ENCODE assay signal across 30 cellular contexts in genomic region chr17:70804161-70804560, GRCh38.
DNase-seq lines count a peak whose midpoint lies in the region; ATAC-seq and TF ChIP-seq lines count a peak whose summit lies in the region.
"Had no signal": no experiment of that assay in that cellular context is flagged by ENCODE, and none has a peak within 500 bp of the region (broad histone marks: within the 10 kb centered on the region; RNA-seq: fewer than 3 reads in every experiment).

No MANE protein-coding gene starts in this region.

- no peak overlapping the region for H2BK5ac ChIP-seq in mesenchymal stem cell (ENCODE audit: low read depth, low read length, poor library complexity, severe bottlenecking)

- H3K4me2 ChIP-seq in mesenchymal stem cell (ENCODE audit: low read length, poor library complexity, severe bottlenecking) = no peak overlapping the region

- no peak for ATAC-seq in GM18909 (IDR thresholded peaks at IDR 0.05; ENCODE audit: poor library complexity, unreplicated experiment)
- ATAC-seq: activated CD4-positive, CD25-positive, alpha-beta regulatory T cell treated with anti-CD3 and anti-CD28 coated beads, Interleukin-2, amount 50 U/mL, for 24 hours; HCT116; left cardiac atrium had no signal

- no peaks in the 10 kb centered on the region for H3K36me3 Mint-ChIP-seq in Calu3 (ENCODE audit: insufficient read depth, unreplicated experiment)
- H3K36me3 Mint-ChIP-seq: activated naive CD4-positive, alpha-beta T cell treated with anti-CD3 and anti-CD28 coated beads, Interleukin-2, amount 50 U/mL, for 24 hours; CD8-positive, alpha-beta memory T cell had no signal

- DNase-seq in AG08395 (ENCODE audit: low spot score) = peak; percentile 55
- peak; percentile 40 for DNase-seq in HCEC 1CT
- DNase-seq in epithelial cell of esophagus (ENCODE audit: low read depth) = peak; percentile 15
- DNase-seq in mesenchymal stem cell = peak; percentile 55
- DNase-seq in ureter (ENCODE audit: low spot score) = no peak
- no peak for DNase-seq in Calu3
- no peak for DNase-seq in NCI-H510A (lab: John Stamatoyannopoulos, UW)
- DNase-seq: activated CD4-positive, alpha-beta T cell treated with anti-CD3 and anti-CD28 coated beads, Interleukin-2, amount 50 U/mL, for 48 hours; activated CD8-positive, alpha-beta memory T cell treated with anti-CD3 and anti-CD28 coated beads, Interleukin-2, amount 50 U/mL, for 48 hours; BE2C; CD8-positive, alpha-beta memory T cell; central memory CD4-positive, alpha-beta T cell; DMS153; heart right ventricle; KG1; left cardiac atrium; NCI-H146; NCI-H446; OCI-M1; stimulated activated CD4-positive, alpha-beta T cell treated with anti-CD3 and anti-CD28 coated beads, Interleukin-15, amount 100 ng/mL, for 24 hours; stimulated activated naive CD4-positive, alpha-beta T cell; testis had no signal

- H4K8ac ChIP-seq in mesenchymal stem cell (ENCODE audit: low read length) = no peak overlapping the region

- no peak overlapping the region for H3K14ac ChIP-seq in mesenchymal stem cell (ENCODE audit: low read length in 2 of 2)

- no peak overlapping the region for H4K91ac ChIP-seq in mesenchymal stem cell (ENCODE audit: low read length)

- no TSS peak for BruUV-seq in Calu3 (replicated peaks; lab: Mats Ljungman, UMichigan)

- no peaks in the 10 kb centered on the region for H3K36me3 ChIP-seq in mesenchymal stem cell (ENCODE audit: control insufficient read depth in 1 of 2, insufficient read depth in 2 of 2, low read depth in 1 of 2, low read length in 2 of 2)
- H3K36me3 ChIP-seq: BE2C, heart right ventricle, neutrophil, vagina had no signal

- no peaks in the 10 kb centered on the region for H3K79me1 ChIP-seq in mesenchymal stem cell (replicated peaks; ENCODE audit: low read length, poor library complexity, severe bottlenecking)

- H3K9me3 Mint-ChIP-seq in Calu3 (ENCODE audit: low read depth, unreplicated experiment) = peaks cover 5% of the 10 kb centered on the region
- H3K9me3 Mint-ChIP-seq: activated naive CD4-positive, alpha-beta T cell treated with anti-CD3 and anti-CD28 coated beads, Interleukin-2, amount 50 U/mL, for 24 hours had no signal

- no peak overlapping the region for H3K27ac ChIP-seq in mesenchymal stem cell (ENCODE audit: low read length, poor library complexity, severe bottlenecking)
- H3K27ac ChIP-seq: heart right ventricle, neutrophil, SK-N-MC, testis, vagina had no signal

- intact Hi-C loops in Calu3 (cut with micrococcal nuclease; ENCODE audit: unreplicated experiment) = no loop called here

- no peaks in the 10 kb centered on the region for H3K27me3 Mint-ChIP-seq in Calu3 (ENCODE audit: unreplicated experiment)
- H3K27me3 Mint-ChIP-seq: activated naive CD4-positive, alpha-beta T cell treated with anti-CD3 and anti-CD28 coated beads, Interleukin-2, amount 50 U/mL, for 24 hours; CD8-positive, alpha-beta memory T cell; progenitor cell of endocrine pancreas had no signal

- no peaks in the 10 kb centered on the region for H3K4me1 ChIP-seq in mesenchymal stem cell (ENCODE audit: control insufficient read depth, insufficient read depth, low read depth, low read length)
- H3K4me1 ChIP-seq: BE2C, heart right ventricle, testis, vagina had no signal

- H3K4me3 ChIP-seq in epithelial cell of esophagus (ENCODE audit: low read length) (no peak overlapping the region), mesenchymal stem cell (ENCODE audit: insufficient read depth in 1 of 2, low read depth in 1 of 2, low read length in 2 of 2) (no peak overlapping the region)
- H3K4me3 ChIP-seq: heart right ventricle, SK-N-MC, testis, vagina had no signal

- no peak overlapping the region for H2BK120ac ChIP-seq in mesenchymal stem cell (ENCODE audit: low read depth, low read length)

- H3K4me3 Mint-ChIP-seq in Calu3 (ENCODE audit: low read depth, unreplicated experiment) = no peak overlapping the region
- H3K4me3 Mint-ChIP-seq: activated naive CD4-positive, alpha-beta T cell treated with anti-CD3 and anti-CD28 coated beads, Interleukin-2, amount 50 U/mL, for 24 hours; CD8-positive, alpha-beta memory T cell had no signal

- H3K23ac ChIP-seq in mesenchymal stem cell (ENCODE audit: low read length in 2 of 2) = no peak overlapping the region

- H3K27ac Mint-ChIP-seq in Calu3 (ENCODE audit: unreplicated experiment) = no peak overlapping the region
- H3K27ac Mint-ChIP-seq: activated naive CD4-positive, alpha-beta T cell treated with anti-CD3 and anti-CD28 coated beads, Interleukin-2, amount 50 U/mL, for 24 hours; CD8-positive, alpha-beta memory T cell; progenitor cell of endocrine pancreas had no signal

- no peak overlapping the region for H2AFZ ChIP-seq in mesenchymal stem cell (ENCODE audit: low read depth, low read length)

- no peak overlapping the region for H2BK12ac ChIP-seq in mesenchymal stem cell (ENCODE audit: low read length in 2 of 2)

- H3K4me1 Mint-ChIP-seq in Calu3 (ENCODE audit: low read depth, unreplicated experiment) = no peaks in the 10 kb centered on the region
- H3K4me1 Mint-ChIP-seq: activated naive CD4-positive, alpha-beta T cell treated with anti-CD3 and anti-CD28 coated beads, Interleukin-2, amount 50 U/mL, for 24 hours; CD8-positive, alpha-beta memory T cell had no signal

- no peak overlapping the region for H3K18ac ChIP-seq in mesenchymal stem cell (ENCODE audit: low read depth in 1 of 2, low read length in 2 of 2)

- H2BK15ac ChIP-seq in mesenchymal stem cell (ENCODE audit: low read depth, poor library complexity, severe bottlenecking) = no peak overlapping the region

- H2AK5ac ChIP-seq in mesenchymal stem cell (ENCODE audit: low read length, severe bottlenecking) = no peak overlapping the region

- H3K9ac ChIP-seq in mesenchymal stem cell (ENCODE audit: low read length) = no peak overlapping the region

- no peak overlapping the region for H3K4ac ChIP-seq in mesenchymal stem cell (ENCODE audit: low read depth in 1 of 2, low read length in 2 of 2)

- CTCF ChIA-PET in Calu3 (lab: Charles Lee) = no interaction called here

- TF ChIP-seq CTCF in epithelial cell of esophagus (IDR thresholded peaks at IDR 0.05; ENCODE audit: insufficient read depth, low read depth, low read length, missing control alignments) (no peak), Calu3 (IDR thresholded peaks at IDR 0.05; ENCODE audit: unreplicated experiment) (no peak)

- no peaks in the 10 kb centered on the region for H3K27me3 ChIP-seq in mesenchymal stem cell (ENCODE audit: control insufficient read depth in 1 of 2, insufficient read depth in 1 of 2, low read length in 2 of 2)
- H3K27me3 ChIP-seq: BE2C, heart right ventricle, neutrophil, testis, vagina had no signal

- H3K9me3 ChIP-seq in mesenchymal stem cell (ENCODE audit: control insufficient read depth, low read length) = no peaks in the 10 kb centered on the region
- H3K9me3 ChIP-seq: BE2C, neutrophil, testis, vagina had no signal

Comparison
In these comparisons a context has a peak if more than half of its experiments do, and no peak if none do; other contexts are left out.
1. DNase-seq: peak in AG08395 (single experiment), HCEC 1CT (single experiment), epithelial cell of esophagus (single experiment) and mesenchymal stem cell (single experiment); none in ureter (single experiment), Calu3 (single experiment) and NCI-H510A (single experiment).